ENCODE assay signal across 37 cellular contexts in the genomic region with DNA sequence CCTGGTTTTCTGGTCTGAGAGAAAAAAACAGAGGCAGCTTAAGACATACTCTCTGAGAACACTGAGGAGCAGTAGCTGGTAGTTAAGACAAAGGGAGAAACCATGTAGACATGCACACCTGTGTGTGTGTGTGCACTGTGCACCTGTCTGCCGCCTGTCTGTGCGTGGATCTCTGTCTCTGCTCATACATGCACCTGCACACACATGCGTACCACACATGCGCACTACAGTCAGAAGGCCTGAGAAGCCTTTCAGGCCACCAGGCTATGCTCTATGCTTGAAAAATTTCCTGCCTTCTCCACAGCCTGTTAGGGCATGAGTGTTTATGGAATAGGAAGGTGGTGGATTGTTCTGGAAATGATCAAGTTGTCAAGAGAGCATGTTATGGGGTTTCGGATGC.
"Had no signal": no experiment of that assay in that cellular context is flagged by ENCODE, and none has a peak within 500 bp of the region (broad histone marks: within the 10 kb centered on the region; RNA-seq: fewer than 3 reads in every experiment).

No MANE protein-coding gene starts in this region.

- H3K9me3 Mint-ChIP-seq: activated CD4-positive, alpha-beta memory T cell treated with anti-CD3 and anti-CD28 coated beads, Interleukin-2, amount 10 ng/mL, durations not matched to agents 7 days and 5 days; activated naive CD8-positive, alpha-beta T cell treated with anti-CD3 and anti-CD28 coated beads for 36 hours; activated T-cell treated with anti-CD3 and anti-CD28 coated beads, Interleukin-2, amount 50 U/mL, for 72 hours had no signal

- H3K27me3 ChIP-seq: Peyer's patch had no signal

- H3K4me3 ChIP-seq: cardiac muscle cell, MG63, Peyer's patch, SJCRH30, SK-N-MC had no signal

- H3K27ac ChIP-seq: cardiac muscle cell, Peyer's patch, RWPE1, SJCRH30, SK-N-MC, WERI-Rb-1 had no signal

- H3K36me3 ChIP-seq: cardiac muscle cell, MG63, Peyer's patch, SJCRH30, WERI-Rb-1 had no signal

- H3K27me3 Mint-ChIP-seq: activated CD4-positive, alpha-beta memory T cell treated with anti-CD3 and anti-CD28 coated beads, Interleukin-2, amount 10 ng/mL, durations not matched to agents 7 days and 5 days had no signal

- H3K4me1 ChIP-seq: Peyer's patch, SJCRH30 had no signal

- H3K4me3 Mint-ChIP-seq: activated CD4-positive, alpha-beta memory T cell treated with anti-CD3 and anti-CD28 coated beads, Interleukin-2, amount 10 ng/mL, durations not matched to agents 7 days and 5 days; activated CD8-positive, alpha-beta memory T cell treated with anti-CD3 and anti-CD28 coated beads, Interleukin-2, amount 10 ng/mL, durations not matched to agents 7 days and 5 days; activated naive CD8-positive, alpha-beta T cell treated with anti-CD3 and anti-CD28 coated beads for 36 hours; activated T-cell treated with anti-CD3 and anti-CD28 coated beads, Interleukin-2, amount 50 U/mL, for 72 hours; activated T-helper 17 cell treated with anti-CD3 and anti-CD28 coated beads, Interleukin-2, amount 50 U/mL, for 72 hours had no signal

- H3K9me3 ChIP-seq: MG63, Peyer's patch, SJCRH30 had no signal

- DNase-seq: activated CD4-positive, alpha-beta memory T cell treated with anti-CD3 and anti-CD28 coated beads, Interleukin-2, amount 10 ng/mL, durations not matched to agents 7 days and 5 days; activated CD4-positive, alpha-beta T cell treated with anti-CD3 and anti-CD28 coated beads for 1 hour; activated CD4-positive, alpha-beta T cell treated with anti-CD3 and anti-CD28 coated beads for 48 hours; activated CD4-positive, CD25-positive, alpha-beta regulatory T cell; activated CD8-positive, alpha-beta memory T cell treated with anti-CD3 and anti-CD28 coated beads for 24 hours; activated CD8-positive, alpha-beta memory T cell treated with anti-CD3 and anti-CD28 coated beads, Interleukin-2, amount 10 ng/mL, durations not matched to agents 7 days and 5 days; activated effector memory CD4-positive, alpha-beta T cell treated with anti-CD3 and anti-CD28 coated beads, Interleukin-2, amount 50 U/mL, for 16 hours; activated naive CD4-positive, alpha-beta T cell; activated naive CD4-positive, alpha-beta T cell treated with anti-CD3 and anti-CD28 coated beads, Interleukin-2, amount 50 U/mL, for 16 hours; activated naive CD8-positive, alpha-beta T cell treated with anti-CD3 and anti-CD28 coated beads for 36 hours; activated T-cell treated with anti-CD3 and anti-CD28 coated beads, Interleukin-2, amount 50 U/mL, for 1 hour; activated T-cell treated with anti-CD3 and anti-CD28 coated beads, Interleukin-2, amount 50 U/mL, for 72 hours; amniotic stem cell; aorta; Kasumi-1; KG1; MG63; NCI-H1048; NCI-H1105 treated with DMSO at 0.1 percent for 48 hours; NCI-H1436 treated with DMSO at 0.1 percent for 48 hours; NCI-H1694 treated with DMSO at 0.1 percent for 48 hours; NCI-H2029; NCI-H2171 treated with DMSO at 0.1 percent for 48 hours; NCI-H2227 treated with DMSO at 0.1 percent for 48 hours; NCI-H446; NCI-H510A treated with DMSO at 0.1 percent for 48 hours; NCI-H526 treated with DMSO at 0.1 percent for 48 hours; NCI-H774; Peyer's patch; SHP77; SJCRH30; T1000; WERI-Rb-1 had no signal

- H3K27ac Mint-ChIP-seq: activated CD4-positive, alpha-beta memory T cell treated with anti-CD3 and anti-CD28 coated beads, Interleukin-2, amount 10 ng/mL, durations not matched to agents 7 days and 5 days; activated CD8-positive, alpha-beta memory T cell treated with anti-CD3 and anti-CD28 coated beads, Interleukin-2, amount 10 ng/mL, durations not matched to agents 7 days and 5 days; activated naive CD8-positive, alpha-beta T cell treated with anti-CD3 and anti-CD28 coated beads for 36 hours; activated T-cell treated with anti-CD3 and anti-CD28 coated beads, Interleukin-2, amount 50 U/mL, for 72 hours; activated T-helper 17 cell treated with anti-CD3 and anti-CD28 coated beads, Interleukin-2, amount 50 U/mL, for 72 hours had no signal

- H3K4me1 Mint-ChIP-seq: activated CD4-positive, alpha-beta memory T cell treated with anti-CD3 and anti-CD28 coated beads, Interleukin-2, amount 10 ng/mL, durations not matched to agents 7 days and 5 days; activated CD8-positive, alpha-beta memory T cell treated with anti-CD3 and anti-CD28 coated beads, Interleukin-2, amount 10 ng/mL, durations not matched to agents 7 days and 5 days; activated naive CD8-positive, alpha-beta T cell treated with anti-CD3 and anti-CD28 coated beads for 36 hours; activated T-helper 17 cell treated with anti-CD3 and anti-CD28 coated beads, Interleukin-2, amount 50 U/mL, for 72 hours had no signal

- ATAC-seq: activated CD8-positive, alpha-beta memory T cell treated with anti-CD3 and anti-CD28 coated beads, Interleukin-2, amount 10 ng/mL, durations not matched to agents 7 days and 5 days; activated T-cell treated with anti-CD3 and anti-CD28 coated beads, Interleukin-2, amount 50 U/mL, for 72 hours; activated T-helper 17 cell treated with anti-CD3 and anti-CD28 coated beads, Interleukin-2, amount 50 U/mL, for 72 hours had no signal

- H3K36me3 Mint-ChIP-seq: activated CD8-positive, alpha-beta memory T cell treated with anti-CD3 and anti-CD28 coated beads, Interleukin-2, amount 10 ng/mL, durations not matched to agents 7 days and 5 days; activated naive CD8-positive, alpha-beta T cell treated with anti-CD3 and anti-CD28 coated beads for 36 hours had no signal
